Comparison of ENCODE assay signal across 7 cellular contexts in the genomic region with DNA sequence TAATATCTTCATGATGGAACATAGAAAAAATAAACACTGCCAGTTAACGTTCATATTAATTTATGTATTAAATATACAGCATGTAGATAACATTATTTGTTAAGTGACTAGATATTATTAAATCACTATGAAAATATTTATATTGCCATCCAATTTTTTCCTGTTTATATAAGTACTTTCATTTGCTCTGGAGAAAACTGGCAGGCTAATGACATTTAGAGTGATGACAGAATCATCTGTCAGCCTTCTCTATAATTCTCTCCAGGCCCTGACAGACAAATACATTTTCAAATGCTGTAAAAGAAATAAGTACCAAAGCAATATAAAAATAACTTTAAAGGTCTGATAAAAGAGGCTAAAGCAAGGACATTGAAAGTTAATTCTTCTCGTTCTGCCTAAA.
"Had no signal": no experiment of that assay in that cellular context is flagged by ENCODE, and none has a peak within 500 bp of the region (broad histone marks: within the 10 kb centered on the region; RNA-seq: fewer than 3 reads in every experiment).

No MANE protein-coding gene starts in this region.

- H3K4me1 Mint-ChIP-seq: GM23338, H9 had no signal

- H2AFZ ChIP-seq: GM23338 had no signal

- ATAC-seq: GM23338, K562 had no signal

- H3K4me3 ChIP-seq: GM23338, K562 had no signal

- H3K4me2 ChIP-seq: GM23338 had no signal

- H3K9me3 Mint-ChIP-seq: GM23338, H9, HFFc6 had no signal

- H3K27ac Mint-ChIP-seq: GM23338, H9, HFFc6 had no signal

- DNase-seq: H9, HCEC 1CT, HFFc6, IMR-90, KG1 had no signal

- H3K4me3 Mint-ChIP-seq: GM23338, H9, HFFc6 had no signal
